8 cellular contexts compared by ENCODE assay signal in the genomic region with DNA sequence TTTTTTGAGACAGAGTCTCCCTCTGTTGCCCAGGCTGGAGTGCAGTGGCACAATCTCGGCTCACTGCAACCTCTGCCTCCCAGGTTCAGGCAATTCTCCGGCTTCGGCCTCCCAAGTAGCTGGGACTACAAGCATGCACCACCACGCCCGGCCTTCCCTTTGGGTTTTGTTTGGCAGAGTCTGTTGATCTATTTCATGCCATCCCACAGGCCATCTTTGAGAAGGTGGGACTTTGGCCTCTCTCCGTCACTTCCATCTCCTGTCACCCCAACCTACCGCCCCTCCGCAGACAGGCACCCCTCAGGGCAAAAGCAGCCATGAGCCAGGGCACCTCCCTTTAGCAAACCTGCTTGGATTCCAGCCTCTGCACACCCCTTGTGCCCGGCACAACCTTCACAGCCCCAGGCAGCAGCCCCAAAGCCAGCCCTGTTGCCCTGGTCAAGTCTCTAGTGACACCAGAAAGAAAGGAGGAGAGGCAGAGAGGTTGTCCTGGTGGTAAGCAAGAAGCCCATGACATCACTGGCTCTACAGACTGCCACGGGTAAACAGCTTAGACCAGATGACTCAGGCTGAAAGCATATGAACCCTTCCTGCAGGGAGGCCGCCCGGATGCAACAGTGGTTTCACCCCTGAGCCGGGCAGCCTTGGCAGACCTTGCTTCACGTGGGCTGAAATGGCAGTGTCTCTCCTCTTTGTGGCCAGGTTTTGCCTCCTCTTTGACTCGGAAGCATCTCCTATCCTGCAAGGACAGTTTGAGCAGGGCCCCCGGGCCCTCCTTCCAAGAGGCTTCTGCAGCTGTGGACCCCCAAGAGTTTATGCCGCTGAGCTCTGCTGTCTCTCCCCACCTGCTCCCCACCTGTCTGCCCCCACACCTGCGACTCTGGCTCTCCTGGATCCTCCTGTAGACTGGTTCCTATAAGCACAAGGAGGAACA. TPM values are rescaled to one million over a fixed set of nuclear protein-coding genes. Genes with fewer than 3 reads are reported as not detected.
A peak's percentile ranks its signal among the peaks of the same experiment; 100 is the strongest.
DNase-seq lines count a peak whose midpoint lies in the region; ATAC-seq lines count a peak whose summit lies in the region.

No MANE protein-coding gene starts in this region.

- DNase-seq in activated CD4-positive, CD25-positive, alpha-beta regulatory T cell treated with anti-CD3 and anti-CD28 coated beads, Interleukin-2, amount 50 U/mL, for 72 hours = no peak
- peak; percentile 78 for DNase-seq in NCI-H69 (lab: John Stamatoyannopoulos, UW)
- DNase-seq in activated T-helper 1 cell treated with Interleukin-2 at 50 U/mL for 16 hours (ENCODE audit: low read depth) = peak; percentile 31
- DNase-seq in fibroblast of the conjunctiva (ENCODE audit: low read depth) = peak; percentile 91
- DNase-seq in posterior vena cava (ENCODE audit: low spot score) = peak; percentile 90
- no peak for DNase-seq in hypothalamus (lab: John Stamatoyannopoulos, UW)

- peak; percentile 88 to 96 for ATAC-seq in activated CD4-positive, CD25-positive, alpha-beta regulatory T cell treated with anti-CD3 and anti-CD28 coated beads, Interleukin-2, amount 50 U/mL, for 24 hours
- ATAC-seq in HG03159 (IDR thresholded peaks at IDR 0.05; ENCODE audit: unreplicated experiment) = no peak

- intact Hi-C loops in posterior vena cava (cut with DNase I) = no loop called here

RNA-seq across cellular contexts. Expression of a gene that starts 8.1 kb away (rescaled TPM):
- total RNA-seq in posterior vena cava = 100 to 1,000 TPM; 484 to 701 TPM

RNA-seq across cellular contexts. Expression of a gene that starts 30.3 kb away (rescaled TPM):
- total RNA-seq in posterior vena cava = 1 to 10 TPM; 4.1 to 4.9 TPM

RNA-seq across cellular contexts. Expression of a gene that starts 46.4 kb away (rescaled TPM):
- 100 to 1,000 TPM; 103 to 163 TPM for total RNA-seq in posterior vena cava

Comparison
In these comparisons a context has a peak if more than half of its experiments do, and no peak if none do; other contexts are left out.
1. DNase-seq: peak in NCI-H69 (single experiment), activated T-helper 1 cell treated with Interleukin-2 at 50 U/mL for 16 hours (single experiment), fibroblast of the conjunctiva (single experiment) and posterior vena cava (single experiment); none in activated CD4-positive, CD25-positive, alpha-beta regulatory T cell treated with anti-CD3 and anti-CD28 coated beads, Interleukin-2, amount 50 U/mL, for 72 hours (single experiment) and hypothalamus (0 of 51).